ENCODE assay signal across 8 cellular contexts in genomic region chr4:108036252-108036651, GRCh38. TPM values are rescaled to one million over a fixed set of nuclear protein-coding genes. Genes with fewer than 3 reads are reported as not detected.
DNase-seq lines count a peak whose midpoint lies in the region; ATAC-seq and TF ChIP-seq lines count a peak whose summit lies in the region.

No MANE protein-coding gene starts in this region.

- peak overlapping the region; percentile 60 for H3K4me3 Mint-ChIP-seq in T-helper 2 cell treated with Interferon-gamma antibody and Interleukin-4, amounts not matched to agents 5 μg/mL and 100 μg/mL, for 36 hours

- peaks cover 33% of the 10 kb centered on the region for H3K4me1 Mint-ChIP-seq in T-helper 2 cell treated with Interferon-gamma antibody and Interleukin-4, amounts not matched to agents 5 μg/mL and 100 μg/mL, for 36 hours (ENCODE audit: low read depth)

- no peak for TF ChIP-seq POLR2A in GM18505 (IDR thresholded peaks at IDR 0.05; ENCODE audit: borderline replicate concordance, extremely low read depth, insufficient read depth, insufficient read length)

- H3K27ac Mint-ChIP-seq in T-helper 2 cell treated with Interferon-gamma antibody and Interleukin-4, amounts not matched to agents 5 μg/mL and 100 μg/mL, for 36 hours = peak overlapping the region; percentile 84

- H3K9me3 Mint-ChIP-seq in T-helper 2 cell treated with Interferon-gamma antibody and Interleukin-4, amounts not matched to agents 5 μg/mL and 100 μg/mL, for 36 hours = peaks cover 4% of the 10 kb centered on the region

- H3K27me3 Mint-ChIP-seq in T-helper 2 cell treated with Interferon-gamma antibody and Interleukin-4, amounts not matched to agents 5 μg/mL and 100 μg/mL, for 36 hours (ENCODE audit: low read depth) = no peaks in the 10 kb centered on the region

- no peak for DNase-seq in T-helper 2 cell treated with Interferon-gamma antibody and Interleukin-4, amounts not matched to agents 5 μg/mL and 100 μg/mL, for 36 hours (ENCODE audit: low spot score)
- DNase-seq in germinal center (ENCODE audit: low spot score) (peak; percentile 60), NCI-H2227 treated with DMSO at 0.1 percent for 48 hours (lab: John Stamatoyannopoulos, UW) (no peak), HuH-7 (ENCODE audit: low spot score) (no peak), midbrain (lab: John Stamatoyannopoulos, UW) (no peak), mucosa of gallbladder (ENCODE audit: low spot score) (no peak)

- peaks cover 21% of the 10 kb centered on the region for H3K36me3 Mint-ChIP-seq in T-helper 2 cell treated with Interferon-gamma antibody and Interleukin-4, amounts not matched to agents 5 μg/mL and 100 μg/mL, for 36 hours (ENCODE audit: low read depth)

- ATAC-seq in GM18505 (IDR thresholded peaks at IDR 0.05; ENCODE audit: unreplicated experiment) = peak; percentile 91
- ATAC-seq in HG02840 (IDR thresholded peaks at IDR 0.05; ENCODE audit: low FRiP score, unreplicated experiment) = peak; percentile 81

RNA-seq across cellular contexts. Expression of gene HADH, which starts 46.6 kb away (rescaled TPM):
- 47.5 TPM for total RNA-seq in mucosa of gallbladder
